In the genomic region with DNA sequence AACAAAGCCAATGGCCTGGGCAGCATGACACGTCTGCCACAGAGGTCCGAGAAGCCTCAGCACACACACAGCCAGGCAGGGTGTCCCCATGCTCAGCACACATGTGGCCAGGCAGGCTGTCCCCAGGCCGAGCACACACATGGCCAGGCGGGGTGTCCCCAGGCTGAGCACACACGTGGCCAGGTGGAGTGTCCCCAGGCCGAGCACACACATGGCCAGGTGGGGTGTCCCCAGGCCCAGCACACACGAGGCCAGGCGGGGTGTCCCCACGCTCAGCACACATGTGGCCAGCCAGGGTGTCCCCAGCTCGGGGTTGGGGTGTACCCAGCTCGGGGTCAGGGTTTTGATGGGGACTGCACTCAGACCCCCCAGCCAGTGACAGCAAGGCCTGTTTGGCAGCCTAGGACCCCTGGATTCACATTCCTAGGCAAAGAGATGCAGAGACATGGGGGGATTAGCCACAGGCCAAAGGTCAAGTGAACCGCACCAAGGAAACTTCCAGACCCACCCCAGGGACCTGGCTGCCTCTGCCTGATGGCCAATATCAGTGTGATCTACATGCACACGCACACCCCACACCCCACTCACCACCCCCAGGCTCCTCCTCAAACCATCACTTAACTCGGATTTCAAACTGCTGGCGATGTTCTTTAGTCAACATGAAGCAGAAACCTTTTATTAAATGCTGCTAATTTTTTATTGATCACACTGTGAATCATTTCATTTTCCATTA, we compare ENCODE assay signal across 21 cellular contexts.
"Had no signal": no experiment of that assay in that cellular context is flagged by ENCODE, and none has a peak within 500 bp of the region (broad histone marks: within the 10 kb centered on the region; RNA-seq: fewer than 3 reads in every experiment).

No MANE protein-coding gene starts in this region.

- FAIRE-seq: colon, pancreas had no signal

- DNase-seq: activated CD4-positive, alpha-beta T cell treated with anti-CD3 and anti-CD28 coated beads for 4 hours; activated CD4-positive, alpha-beta T cell treated with anti-CD3 and anti-CD28 coated beads, Interleukin-2, amount 50 U/mL, for 4 hours; activated CD4-positive, CD25-positive, alpha-beta regulatory T cell; activated naive CD4-positive, alpha-beta T cell; activated T-cell treated with anti-CD3 and anti-CD28 coated beads for 4 hours; activated T-cell treated with anti-CD3 and anti-CD28 coated beads, Interleukin-2, amount 50 U/mL, for 72 hours; effector memory CD4-positive, alpha-beta T cell; gastrocnemius medialis; midbrain; naive thymus-derived CD4-positive, alpha-beta T cell; nucleus accumbens; pancreas; stimulated activated CD4-positive, alpha-beta T cell treated with anti-CD3 and anti-CD28 coated beads, Interleukin-12 subunit alpha, Interleukin-12 subunit beta, amount 100 ng/mL, for 4 hours; stimulated activated CD4-positive, alpha-beta T cell treated with anti-CD3 and anti-CD28 coated beads, Interleukin-4, amount 100 ng/mL, for 1 hour; tibial artery had no signal

- ATAC-seq: activated naive CD4-positive, alpha-beta T cell treated with anti-CD3 and anti-CD28 coated beads, Interleukin-2, amount 50 U/mL, for 72 hours; activated T-cell treated with anti-CD3 and anti-CD28 coated beads, Interleukin-2, amount 50 U/mL, for 72 hours; gastrocnemius medialis; naive thymus-derived CD4-positive, alpha-beta T cell; pancreas; sciatic nerve had no signal

- H3K27ac ChIP-seq: gastrocnemius medialis, pancreas, prostate gland, skin epidermis, suprapubic skin, tibial artery had no signal

- H3K9me3 ChIP-seq: gastrocnemius medialis, pancreas, prostate gland, suprapubic skin, tibial artery had no signal

- H3K4me1 ChIP-seq: pancreas, prostate gland, suprapubic skin, tibial artery had no signal

- H3K4me3 ChIP-seq: gastrocnemius medialis, pancreas, prostate gland, skin epidermis, suprapubic skin, tibial artery had no signal

- H3K27me3 ChIP-seq: gastrocnemius medialis, pancreas, suprapubic skin had no signal

- H3K36me3 ChIP-seq: gastrocnemius medialis, pancreas, prostate gland, suprapubic skin, tibial artery had no signal
